In the genomic region with DNA sequence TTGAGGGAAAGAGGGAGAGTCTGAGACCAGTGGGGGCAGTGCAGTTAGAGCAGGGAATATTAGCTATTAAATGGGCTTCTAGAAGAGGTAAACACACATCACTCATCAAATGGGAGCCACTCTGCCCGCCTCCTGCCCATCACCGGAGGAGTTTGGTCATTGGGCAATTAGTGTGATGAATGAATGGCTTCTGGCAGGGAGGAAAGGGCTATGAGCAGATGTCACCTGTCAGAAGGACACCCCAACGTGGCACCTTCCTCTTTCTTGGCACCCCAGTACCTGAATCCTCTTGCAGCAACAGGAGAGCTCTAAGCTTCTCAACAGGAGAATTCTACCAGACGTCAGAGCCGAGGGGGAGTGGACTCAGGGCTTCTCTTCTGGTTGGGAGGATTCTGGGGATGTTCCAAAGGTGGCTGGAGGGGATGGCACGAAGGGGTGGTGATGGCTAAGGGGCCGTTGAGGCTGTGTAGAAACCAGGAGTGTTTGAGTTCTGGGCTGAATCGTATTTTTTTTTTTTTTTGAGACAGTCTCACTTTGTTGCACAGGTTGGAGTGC, we compare ENCODE assay signal across 1 cellular context.
TF ChIP-seq lines count a peak whose summit lies in the region.

No MANE protein-coding gene starts in this region.

TF ChIP-seq in IMR-90, 13 proteins besides CTCF, POLR2A, EP300 and RAD21 (continued from another document):
- TF ChIP-seq SMC3 (IDR thresholded peaks at IDR 0.05; ENCODE audit: low read depth, low read length) = no peak
- TF ChIP-seq RFX5 (IDR thresholded peaks at IDR 0.05; ENCODE audit: low read depth, low read length) = no peak
- TF ChIP-seq MXI1 (IDR thresholded peaks at IDR 0.05; ENCODE audit: borderline replicate concordance, low read depth, low read length) = no peak
TF ChIP-seq in IMR-90: peak in this region for 0.
